In genomic region chr3:49523756-49524747, GRCh38 we compare ENCODE assay signal across 1 cellular context.
TF ChIP-seq lines count a peak whose summit lies in the region.

No MANE protein-coding gene starts in this region.

TF ChIP-seq in WTC11, 78 proteins besides CTCF, POLR2A, EP300 and RAD21 (continued from another document):
- TF ChIP-seq ZNF281 (CRISPR knock-in tag; IDR thresholded peaks at IDR 0.05) = no peak
- no peak for TF ChIP-seq ARID4B (CRISPR knock-in tag; IDR thresholded peaks at IDR 0.05; ENCODE audit: borderline replicate concordance)
- TF ChIP-seq SMAD3 (CRISPR knock-in tag; IDR thresholded peaks at IDR 0.05; ENCODE audit: borderline replicate concordance) = no peak
- no peak for TF ChIP-seq ESRRA (CRISPR knock-in tag; IDR thresholded peaks at IDR 0.05; ENCODE audit: borderline replicate concordance)
- no peak for TF ChIP-seq FOXP4 (CRISPR knock-in tag; IDR thresholded peaks at IDR 0.05)
- no peak for TF ChIP-seq IRF1 (CRISPR knock-in tag; IDR thresholded peaks at IDR 0.05)
- TF ChIP-seq RORB (CRISPR knock-in tag; IDR thresholded peaks at IDR 0.05) = no peak
- no peak for TF ChIP-seq E2F4 (CRISPR knock-in tag; IDR thresholded peaks at IDR 0.05; ENCODE audit: borderline replicate concordance, low read depth)
- TF ChIP-seq CREM (CRISPR knock-in tag; IDR thresholded peaks at IDR 0.05) = no peak
- TF ChIP-seq ATF1 (CRISPR knock-in tag; IDR thresholded peaks at IDR 0.05) = no peak
